In genomic region chr10:119651514-119652327, GRCh38 we compare ENCODE assay signal across 1 cellular context.
A peak's percentile ranks its signal among the peaks of the same experiment; 100 is the strongest.
TF ChIP-seq lines count a peak whose summit lies in the region.

No MANE protein-coding gene starts in this region.

TF ChIP-seq in HepG2, 621 proteins besides CTCF, POLR2A, EP300 and RAD21 (continues in another document):
- TF ChIP-seq AGO2 (optimal IDR thresholded peaks at IDR 0.05; ENCODE audit: low read depth, low read length) (peak; percentile 92), GABPB1 (CRISPR knock-in tag; IDR thresholded peaks at IDR 0.05) (no peak; the same call in 1 of the 2 replicates), ZNF674 (CRISPR knock-in tag; IDR thresholded peaks at IDR 0.05; ENCODE audit: low read depth) (0 out of 2 replicates have a peak, but pooled peaks have one; percentile 52), ZNF746 (CRISPR knock-in tag; IDR thresholded peaks at IDR 0.05) (0 out of 2 replicates have a peak, but pooled peaks have one; percentile 3), EED (CRISPR knock-in tag; IDR thresholded peaks at IDR 0.05) (no peak), HNF4G (IDR thresholded peaks at IDR 0.05; ENCODE audit: borderline replicate concordance, low read depth, low read length) (no peak), HNF4G (CRISPR knock-in tag; IDR thresholded peaks at IDR 0.05; ENCODE audit: borderline replicate concordance, low read depth) (peak; percentile 45; the same call in 1 of the 2 replicates), ZNF121 (CRISPR knock-in tag; IDR thresholded peaks at IDR 0.05) (0 out of 2 replicates have a peak, but pooled peaks have one; percentile 23), ZNF607 (CRISPR knock-in tag; IDR thresholded peaks at IDR 0.05; ENCODE audit: borderline replicate concordance) (peak; percentile 69; the same call in 1 of the 2 replicates), ATF1 (CRISPR knock-in tag; IDR thresholded peaks at IDR 0.05) (no peak), ZFP37 (CRISPR knock-in tag; IDR thresholded peaks at IDR 0.05; ENCODE audit: borderline replicate concordance) (0 out of 2 replicates have a peak, but pooled peaks have one; percentile 4), MEIS2 (CRISPR knock-in tag; IDR thresholded peaks at IDR 0.05) (peak; percentile 15; the same call in 1 of the 2 replicates), FOXO1 (CRISPR knock-in tag; IDR thresholded peaks at IDR 0.05) (no peak), HNRNPL (IDR thresholded peaks at IDR 0.05; ENCODE audit: low read depth, low read length) (no peak), PHF21A (CRISPR knock-in tag; IDR thresholded peaks at IDR 0.05) (no peak; the same call in 1 of the 2 replicates), CREM (IDR thresholded peaks at IDR 0.05) (no peak), CREM (CRISPR knock-in tag; IDR thresholded peaks at IDR 0.05) (no peak), ZFP36L1 (CRISPR knock-in tag; IDR thresholded peaks at IDR 0.05) (0 out of 2 replicates have a peak, but pooled peaks have one; percentile 18), ZNF790 (CRISPR knock-in tag; IDR thresholded peaks at IDR 0.05; ENCODE audit: borderline replicate concordance) (peak; percentile 61; the same call in 1 of the 2 replicates), SAP130 (CRISPR knock-in tag; IDR thresholded peaks at IDR 0.05; ENCODE audit: low read depth) (peak; percentile 12; the same call in 1 of the 2 replicates), MIXL1 (CRISPR knock-in tag; IDR thresholded peaks at IDR 0.05) (no peak), ZFY (CRISPR knock-in tag; IDR thresholded peaks at IDR 0.05) (peak; percentile 60; the same call in 1 of the 2 replicates), RFX3 (CRISPR knock-in tag; IDR thresholded peaks at IDR 0.05) (no peak), ZNF558 (CRISPR knock-in tag; IDR thresholded peaks at IDR 0.05; ENCODE audit: borderline replicate concordance) (peak; percentile 58; the same call in 1 of the 2 replicates), NKX3-1 (CRISPR knock-in tag; IDR thresholded peaks at IDR 0.05) (0 out of 2 replicates have a peak, but pooled peaks have one; percentile 2), MAFF (IDR thresholded peaks at IDR 0.05; ENCODE audit: low read depth, low read length) (no peak), ZSCAN31 (CRISPR knock-in tag; IDR thresholded peaks at IDR 0.05; ENCODE audit: low read depth) (peak; percentile 46; the same call in 1 of the 2 replicates), ZSCAN20 (CRISPR knock-in tag; IDR thresholded peaks at IDR 0.05; ENCODE audit: borderline replicate concordance) (peak; percentile 21; the same call in 1 of the 2 replicates), PPARG (CRISPR knock-in tag; conservative IDR thresholded peaks at IDR 0.05) (no peak), YY1 (IDR thresholded peaks at IDR 0.05; ENCODE audit: insufficient read depth, insufficient replicate concordance, low read depth, low read length) (peak; percentile 27), HNRNPK (IDR thresholded peaks at IDR 0.05; ENCODE audit: low read depth, low read length, poor library complexity, severe bottlenecking) (no peak), ZNF777 (CRISPR knock-in tag; IDR thresholded peaks at IDR 0.05) (peak; percentile 86; the same call in 1 of the 2 replicates), ZNF430 (CRISPR knock-in tag; IDR thresholded peaks at IDR 0.05) (0 out of 2 replicates have a peak, but pooled peaks have one; percentile 30), TBX2 (CRISPR knock-in tag; IDR thresholded peaks at IDR 0.05; ENCODE audit: borderline replicate concordance) (0 out of 2 replicates have a peak, but pooled peaks have one; percentile 12), HOXA3 (CRISPR knock-in tag; IDR thresholded peaks at IDR 0.05) (no peak), CEBPG (CRISPR knock-in tag; IDR thresholded peaks at IDR 0.05) (no peak), LBX2 (CRISPR knock-in tag; IDR thresholded peaks at IDR 0.05; ENCODE audit: borderline replicate concordance) (peak; percentile 31; the same call in 1 of the 2 replicates), ZNF775 (CRISPR knock-in tag; IDR thresholded peaks at IDR 0.05; ENCODE audit: borderline replicate concordance) (no peak), ZNF367 (CRISPR knock-in tag; IDR thresholded peaks at IDR 0.05; ENCODE audit: borderline replicate concordance) (0 out of 2 replicates have a peak, but pooled peaks have one; percentile 1), KIAA2018 (CRISPR knock-in tag; IDR thresholded peaks at IDR 0.05; ENCODE audit: borderline replicate concordance) (no peak)
- TF ChIP-seq, protein P1, sequence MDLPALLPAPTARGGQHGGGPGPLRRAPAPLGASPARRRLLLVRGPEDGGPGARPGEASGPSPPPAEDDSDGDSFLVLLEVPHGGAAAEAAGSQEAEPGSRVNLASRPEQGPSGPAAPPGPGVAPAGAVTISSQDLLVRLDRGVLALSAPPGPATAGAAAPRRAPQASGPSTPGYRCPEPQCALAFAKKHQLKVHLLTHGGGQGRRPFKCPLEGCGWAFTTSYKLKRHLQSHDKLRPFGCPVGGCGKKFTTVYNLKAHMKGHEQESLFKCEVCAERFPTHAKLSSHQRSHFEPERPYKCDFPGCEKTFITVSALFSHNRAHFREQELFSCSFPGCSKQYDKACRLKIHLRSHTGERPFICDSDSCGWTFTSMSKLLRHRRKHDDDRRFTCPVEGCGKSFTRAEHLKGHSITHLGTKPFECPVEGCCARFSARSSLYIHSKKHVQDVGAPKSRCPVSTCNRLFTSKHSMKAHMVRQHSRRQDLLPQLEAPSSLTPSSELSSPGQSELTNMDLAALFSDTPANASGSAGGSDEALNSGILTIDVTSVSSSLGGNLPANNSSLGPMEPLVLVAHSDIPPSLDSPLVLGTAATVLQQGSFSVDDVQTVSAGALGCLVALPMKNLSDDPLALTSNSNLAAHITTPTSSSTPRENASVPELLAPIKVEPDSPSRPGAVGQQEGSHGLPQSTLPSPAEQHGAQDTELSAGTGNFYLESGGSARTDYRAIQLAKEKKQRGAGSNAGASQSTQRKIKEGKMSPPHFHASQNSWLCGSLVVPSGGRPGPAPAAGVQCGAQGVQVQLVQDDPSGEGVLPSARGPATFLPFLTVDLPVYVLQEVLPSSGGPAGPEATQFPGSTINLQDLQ (CRISPR knock-in tag; IDR thresholded peaks at IDR 0.05): peak; percentile 63; the same call in 1 of the 2 replicates
- TF ChIP-seq, protein P2, sequence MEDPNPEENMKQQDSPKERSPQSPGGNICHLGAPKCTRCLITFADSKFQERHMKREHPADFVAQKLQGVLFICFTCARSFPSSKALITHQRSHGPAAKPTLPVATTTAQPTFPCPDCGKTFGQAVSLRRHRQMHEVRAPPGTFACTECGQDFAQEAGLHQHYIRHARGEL (CRISPR knock-in tag; IDR thresholded peaks at IDR 0.05): no peak
- TF ChIP-seq, protein P3, sequence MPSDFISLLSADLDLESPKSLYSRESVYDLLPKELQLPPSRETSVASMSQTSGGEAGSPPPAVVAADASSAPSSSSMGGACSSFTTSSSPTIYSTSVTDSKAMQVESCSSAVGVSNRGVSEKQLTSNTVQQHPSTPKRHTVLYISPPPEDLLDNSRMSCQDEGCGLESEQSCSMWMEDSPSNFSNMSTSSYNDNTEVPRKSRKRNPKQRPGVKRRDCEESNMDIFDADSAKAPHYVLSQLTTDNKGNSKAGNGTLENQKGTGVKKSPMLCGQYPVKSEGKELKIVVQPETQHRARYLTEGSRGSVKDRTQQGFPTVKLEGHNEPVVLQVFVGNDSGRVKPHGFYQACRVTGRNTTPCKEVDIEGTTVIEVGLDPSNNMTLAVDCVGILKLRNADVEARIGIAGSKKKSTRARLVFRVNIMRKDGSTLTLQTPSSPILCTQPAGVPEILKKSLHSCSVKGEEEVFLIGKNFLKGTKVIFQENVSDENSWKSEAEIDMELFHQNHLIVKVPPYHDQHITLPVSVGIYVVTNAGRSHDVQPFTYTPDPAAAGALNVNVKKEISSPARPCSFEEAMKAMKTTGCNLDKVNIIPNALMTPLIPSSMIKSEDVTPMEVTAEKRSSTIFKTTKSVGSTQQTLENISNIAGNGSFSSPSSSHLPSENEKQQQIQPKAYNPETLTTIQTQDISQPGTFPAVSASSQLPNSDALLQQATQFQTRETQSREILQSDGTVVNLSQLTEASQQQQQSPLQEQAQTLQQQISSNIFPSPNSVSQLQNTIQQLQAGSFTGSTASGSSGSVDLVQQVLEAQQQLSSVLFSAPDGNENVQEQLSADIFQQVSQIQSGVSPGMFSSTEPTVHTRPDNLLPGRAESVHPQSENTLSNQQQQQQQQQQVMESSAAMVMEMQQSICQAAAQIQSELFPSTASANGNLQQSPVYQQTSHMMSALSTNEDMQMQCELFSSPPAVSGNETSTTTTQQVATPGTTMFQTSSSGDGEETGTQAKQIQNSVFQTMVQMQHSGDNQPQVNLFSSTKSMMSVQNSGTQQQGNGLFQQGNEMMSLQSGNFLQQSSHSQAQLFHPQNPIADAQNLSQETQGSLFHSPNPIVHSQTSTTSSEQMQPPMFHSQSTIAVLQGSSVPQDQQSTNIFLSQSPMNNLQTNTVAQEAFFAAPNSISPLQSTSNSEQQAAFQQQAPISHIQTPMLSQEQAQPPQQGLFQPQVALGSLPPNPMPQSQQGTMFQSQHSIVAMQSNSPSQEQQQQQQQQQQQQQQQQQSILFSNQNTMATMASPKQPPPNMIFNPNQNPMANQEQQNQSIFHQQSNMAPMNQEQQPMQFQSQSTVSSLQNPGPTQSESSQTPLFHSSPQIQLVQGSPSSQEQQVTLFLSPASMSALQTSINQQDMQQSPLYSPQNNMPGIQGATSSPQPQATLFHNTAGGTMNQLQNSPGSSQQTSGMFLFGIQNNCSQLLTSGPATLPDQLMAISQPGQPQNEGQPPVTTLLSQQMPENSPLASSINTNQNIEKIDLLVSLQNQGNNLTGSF (CRISPR knock-in tag; IDR thresholded peaks at IDR 0.05): 0 out of 2 replicates have a peak, but pooled peaks have one; percentile 17
